ENCODE assay signal across 1 cellular context in genomic region chr1:3617806-3618345, GRCh38.
TF ChIP-seq lines count a peak whose summit lies in the region.

No MANE protein-coding gene starts in this region.

TF ChIP-seq in HepG2, 621 proteins besides CTCF, POLR2A, EP300 and RAD21:
- TF ChIP-seq FOSL2 (CRISPR knock-in tag; IDR thresholded peaks at IDR 0.05) (no peak), ZNF691 (CRISPR knock-in tag; IDR thresholded peaks at IDR 0.05; ENCODE audit: borderline replicate concordance, low read depth) (no peak), DBP (CRISPR knock-in tag; IDR thresholded peaks at IDR 0.05; ENCODE audit: not compliant biosample characterization) (no peak), PHB2 (IDR thresholded peaks at IDR 0.05; ENCODE audit: partially characterized antibody) (no peak)
